In the genomic region with DNA sequence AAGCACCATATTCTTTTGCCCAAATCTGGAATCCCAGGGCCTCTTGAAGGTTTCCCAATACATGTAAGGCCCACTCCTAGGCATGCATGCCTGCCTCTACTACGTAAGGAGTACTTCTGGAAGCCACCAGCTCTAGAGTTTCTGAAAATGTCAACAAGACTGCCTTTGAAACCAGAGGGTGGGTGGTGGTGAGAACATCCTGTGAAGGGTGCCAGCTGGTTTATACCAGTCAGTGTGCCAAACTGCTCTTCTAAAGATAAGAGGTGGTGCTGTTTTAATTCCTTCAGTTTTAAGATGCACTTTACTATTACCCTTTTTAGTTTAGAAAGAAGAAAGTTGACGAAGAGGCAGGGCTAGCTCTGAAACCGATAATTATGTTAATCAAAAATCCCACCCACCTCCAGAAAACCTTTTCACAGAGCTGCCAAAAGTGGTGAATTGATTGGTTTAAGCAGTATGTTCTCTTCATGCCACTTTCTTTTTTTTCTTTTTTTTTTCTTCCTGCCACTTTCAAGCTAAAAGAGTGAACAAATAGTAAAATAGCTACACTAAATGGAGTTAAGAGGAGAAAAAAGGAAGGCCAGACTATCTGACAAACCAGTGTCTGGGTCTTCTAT, we compare ENCODE assay signal across 11 cellular contexts. TPM values are rescaled to one million over a fixed set of nuclear protein-coding genes. Genes with fewer than 3 reads are reported as not detected.
DNase-seq lines count a peak whose midpoint lies in the region; ATAC-seq and TF ChIP-seq lines count a peak whose summit lies in the region.
"Had no signal": no experiment of that assay in that cellular context is flagged by ENCODE, and none has a peak within 500 bp of the region (broad histone marks: within the 10 kb centered on the region; RNA-seq: fewer than 3 reads in every experiment).

No MANE protein-coding gene starts in this region.

- no peak for TF ChIP-seq CTCF in mucosa of descending colon (IDR thresholded peaks at IDR 0.05)
- TF ChIP-seq CTCF in tibial nerve (IDR thresholded peaks at IDR 0.05), result no peak
- no peak for TF ChIP-seq CTCF in heart left ventricle (IDR thresholded peaks at IDR 0.05)

- 76 to 79% methylated on average over 3 of the region's 3 CpGs for WGBS in tibial nerve, 2 donors
- WGBS in heart left ventricle, 4 donors, result 81 to 89% (median 87%) methylated on average over 3 of the region's 3 CpGs

- no peaks in the 10 kb centered on the region for H3K9me3 ChIP-seq in mucosa of descending colon
- H3K9me3 ChIP-seq in tibial nerve, result no peaks in the 10 kb centered on the region
- H3K9me3 ChIP-seq in heart left ventricle, result no peaks in the 10 kb centered on the region

- ATAC-seq in mucosa of descending colon (peak; percentile 64), heart left ventricle (no peak)

- intact Hi-C loops in mucosa of descending colon (cut with DNase I, micrococcal nuclease), result no loop called here
- intact Hi-C loops in heart left ventricle (cut with DNase I), result no loop called here

- no peak overlapping the region for H3K4me3 ChIP-seq in mucosa of descending colon
- H3K4me3 ChIP-seq in tibial nerve, result no peak overlapping the region
- no peak overlapping the region for H3K4me3 ChIP-seq in heart left ventricle

- H3K4me1 ChIP-seq in mucosa of descending colon (ENCODE audit: low read depth), result no peaks in the 10 kb centered on the region
- H3K4me1 ChIP-seq in tibial nerve, result no peaks in the 10 kb centered on the region
- H3K4me1 ChIP-seq in heart left ventricle, result peaks cover 0 to 9% (median 0%) of the 10 kb centered on the region in 12 donors

- peak; percentile 29 for DNase-seq in DMS53 (lab: John Stamatoyannopoulos, UW)
- DNase-seq in DMS53 treated with DMSO at 0.1 percent for 48 hours (lab: John Stamatoyannopoulos, UW; ENCODE audit: unreplicated experiment), result no peak
- DNase-seq in activated T-cell treated with anti-CD3 and anti-CD28 coated beads for 4 hours, result peak; percentile 22
- no peak for DNase-seq in mucosa of descending colon
- no peak for DNase-seq in tibial nerve (ENCODE audit: low spot score in 2 of 2)
- DNase-seq in NCI-H146 (lab: John Stamatoyannopoulos, UW), result no peak
- no peak for DNase-seq in DMS153 (lab: John Stamatoyannopoulos, UW)
- no peak for DNase-seq in heart left ventricle
- DNase-seq: nephron progenitor cell had no signal

- TF ChIP-seq EP300 in tibial nerve (IDR thresholded peaks at IDR 0.05), result no peak

- H3K27ac ChIP-seq in tibial nerve, result peak overlapping the region in 3 of 4 donors; percentile 13 to 67 (median 61)
- H3K27ac ChIP-seq in heart left ventricle, result peak overlapping the region in 1 of 12 donors; percentile 81
- H3K27ac ChIP-seq: 22Rv1, epithelial cell of prostate had no signal

- H3K27me3 ChIP-seq in tibial nerve (no peaks in the 10 kb centered on the region), heart left ventricle (no peaks in the 10 kb centered on the region)

- no peaks in the 10 kb centered on the region for H3K36me3 ChIP-seq in mucosa of descending colon (ENCODE audit: low read depth)
- peaks cover 0 to 9% (median 0%) of the 10 kb centered on the region in 3 donors for H3K36me3 ChIP-seq in tibial nerve
- H3K36me3 ChIP-seq in heart left ventricle, result peaks cover 0 to 3% (median 0%) of the 10 kb centered on the region in 9 donors

- TF ChIP-seq POLR2A in tibial nerve (IDR thresholded peaks at IDR 0.05), result no peak
- TF ChIP-seq POLR2A in heart left ventricle (IDR thresholded peaks at IDR 0.05), result no peak

RNA-seq across cellular contexts. Expression of gene WDR89, which starts 8.8 kb away (rescaled TPM):
- total RNA-seq in mucosa of descending colon (10 to 100 TPM in 2 of 3 donors, 1 to 10 TPM in 1; 8.5 to 13.5 (median 10.5) TPM), tibial nerve (1 to 10 TPM; 5.9 to 9.4 (median 7.5) TPM), heart left ventricle (1 to 10 TPM; 3.3 to 7.6 (median 6.3) TPM)
- 1 to 10 TPM; 3.1 to 6.4 TPM for polyA plus RNA-seq in heart left ventricle

Comparison
In these comparisons a context has a peak if more than half of its experiments do, and no peak if none do; other contexts are left out.
1. DNase-seq: peak in DMS53 (single experiment) and activated T-cell treated with anti-CD3 and anti-CD28 coated beads for 4 hours (single experiment); none in DMS53 treated with DMSO at 0.1 percent for 48 hours (single experiment), mucosa of descending colon (0 of 3), tibial nerve (0 of 2), NCI-H146 (single experiment), DMS153 (single experiment) and heart left ventricle (0 of 5).